ENCODE assay signal across 20 cellular contexts in genomic region chr2:214169736-214170135, GRCh38.
DNase-seq lines count a peak whose midpoint lies in the region; ATAC-seq and TF ChIP-seq lines count a peak whose summit lies in the region.
"Had no signal": no experiment of that assay in that cellular context is flagged by ENCODE, and none has a peak within 500 bp of the region (broad histone marks: within the 10 kb centered on the region; RNA-seq: fewer than 3 reads in every experiment).

No MANE protein-coding gene starts in this region.

- H3K27ac Mint-ChIP-seq in MCF 10A (ENCODE audit: low read depth, unreplicated experiment), result no peak overlapping the region
- no peak overlapping the region for H3K27ac Mint-ChIP-seq in activated naive CD4-positive, alpha-beta T cell treated with anti-CD3 and anti-CD28 coated beads, Interleukin-2, amount 10 ng/mL, durations not matched to agents 7 days and 5 days
- H3K27ac Mint-ChIP-seq: H9, IgD-negative memory B cell had no signal

- TF ChIP-seq CTCF in MCF 10A (IDR thresholded peaks at IDR 0.05; ENCODE audit: unreplicated experiment) (no peak), breast epithelium (IDR thresholded peaks at IDR 0.05) (no peak), astrocyte of the spinal cord (IDR thresholded peaks at IDR 0.05; ENCODE audit: low read depth, low read length) (no peak), foreskin fibroblast (IDR thresholded peaks at IDR 0.05; ENCODE audit: low read depth, low read length) (no peak), psoas muscle (IDR thresholded peaks at IDR 0.05) (no peak)

- no peaks in the 10 kb centered on the region for H3K4me1 ChIP-seq in breast epithelium
- H3K4me1 ChIP-seq in psoas muscle, result no peaks in the 10 kb centered on the region

- CTCF ChIA-PET in MCF 10A (lab: Yijun Ruan, JAX), result interaction anchor here (0.6 kb wide), 1 partner anchor 62 kb away, joined by 4 read pairs; no protein-coding TSS in a partner anchor
- CTCF ChIA-PET in activated naive CD4-positive, alpha-beta T cell treated with anti-CD3 and anti-CD28 coated beads, Interleukin-2, amount 10 ng/mL, durations not matched to agents 7 days and 5 days (lab: Charles Lee), result no interaction called here

- no peak overlapping the region for H3K27ac ChIP-seq in breast epithelium
- H3K27ac ChIP-seq in psoas muscle, result no peak overlapping the region
- H3K27ac ChIP-seq: SK-N-MC had no signal

- WGBS in psoas muscle, 3 donors, result 36 to 43% (median 39%) methylated on average over 2 of the region's 2 CpGs

- H3K9me3 ChIP-seq in breast epithelium (no peaks in the 10 kb centered on the region), psoas muscle (no peaks in the 10 kb centered on the region)

- H3K27me3 ChIP-seq in breast epithelium, result no peaks in the 10 kb centered on the region
- H3K27me3 ChIP-seq in psoas muscle (ENCODE audit: insufficient read depth in 3 of 3, low read length in 2 of 3), result no peaks in the 10 kb centered on the region

- H3K4me3 ChIP-seq in breast epithelium, result no peak overlapping the region
- no peak overlapping the region for H3K4me3 ChIP-seq in astrocyte of the spinal cord (ENCODE audit: low read depth, low read length)
- no peak overlapping the region for H3K4me3 ChIP-seq in foreskin fibroblast (ENCODE audit: low read depth in 1 of 2, low read length in 2 of 2)
- H3K4me3 ChIP-seq in psoas muscle, result no peak overlapping the region
- H3K4me3 ChIP-seq: SK-N-MC had no signal

- H3K4me3 Mint-ChIP-seq in MCF 10A (ENCODE audit: unreplicated experiment), result no peak overlapping the region
- no peak overlapping the region for H3K4me3 Mint-ChIP-seq in activated naive CD4-positive, alpha-beta T cell treated with anti-CD3 and anti-CD28 coated beads, Interleukin-2, amount 10 ng/mL, durations not matched to agents 7 days and 5 days
- H3K4me3 Mint-ChIP-seq: H9, IgD-negative memory B cell had no signal

- ATAC-seq in psoas muscle, result no peak
- ATAC-seq: Panc1, Right ventricle myocardium inferior had no signal

- H3K36me3 Mint-ChIP-seq in MCF 10A (ENCODE audit: insufficient read depth, unreplicated experiment), result no peaks in the 10 kb centered on the region
- H3K36me3 Mint-ChIP-seq in activated naive CD4-positive, alpha-beta T cell treated with anti-CD3 and anti-CD28 coated beads, Interleukin-2, amount 10 ng/mL, durations not matched to agents 7 days and 5 days, result no peaks in the 10 kb centered on the region
- H3K36me3 Mint-ChIP-seq: IgD-negative memory B cell had no signal

- H3K36me3 ChIP-seq in breast epithelium (no peaks in the 10 kb centered on the region), psoas muscle (ENCODE audit: insufficient read depth in 1 of 2, low read depth in 1 of 2) (no peaks in the 10 kb centered on the region)

- no peaks in the 10 kb centered on the region for H3K4me1 Mint-ChIP-seq in MCF 10A (ENCODE audit: insufficient read depth, unreplicated experiment)
- H3K4me1 Mint-ChIP-seq in activated naive CD4-positive, alpha-beta T cell treated with anti-CD3 and anti-CD28 coated beads, Interleukin-2, amount 10 ng/mL, durations not matched to agents 7 days and 5 days, result no peaks in the 10 kb centered on the region
- H3K4me1 Mint-ChIP-seq: H9, IgD-negative memory B cell had no signal

- no peak for TF ChIP-seq POLR2A in breast epithelium (IDR thresholded peaks at IDR 0.05)

- H3K27me3 Mint-ChIP-seq in MCF 10A (ENCODE audit: insufficient read depth, unreplicated experiment), result no peaks in the 10 kb centered on the region
- H3K27me3 Mint-ChIP-seq in activated naive CD4-positive, alpha-beta T cell treated with anti-CD3 and anti-CD28 coated beads, Interleukin-2, amount 10 ng/mL, durations not matched to agents 7 days and 5 days, result no peaks in the 10 kb centered on the region
- H3K27me3 Mint-ChIP-seq: IgD-negative memory B cell had no signal

- intact Hi-C loops in MCF 10A (cut with micrococcal nuclease) (no loop called here), breast epithelium (cut with DNase I; ENCODE audit: low total_unique reads) (no loop called here), psoas muscle (cut with DNase I) (no loop called here)

- no TSS peak for BruUV-seq in MCF 10A (replicated peaks; lab: Mats Ljungman, UMichigan)

- no peaks in the 10 kb centered on the region for H3K9me3 Mint-ChIP-seq in MCF 10A (ENCODE audit: unreplicated experiment)
- H3K9me3 Mint-ChIP-seq in activated naive CD4-positive, alpha-beta T cell treated with anti-CD3 and anti-CD28 coated beads, Interleukin-2, amount 10 ng/mL, durations not matched to agents 7 days and 5 days, result no peaks in the 10 kb centered on the region
- H3K9me3 Mint-ChIP-seq: H9, IgD-negative memory B cell had no signal

- POLR2A ChIA-PET in MCF 10A (lab: Yijun Ruan, JAX), result no interaction called here

- DNase-seq in MCF 10A (ENCODE audit: unreplicated experiment) (peak; percentile 8), breast epithelium (ENCODE audit: low spot score in 2 of 2) (no peak), astrocyte of the spinal cord (ENCODE audit: low read depth, low spot score) (peak; percentile 43), foreskin fibroblast (peak; percentile 20 to 49), psoas muscle (no peak), G401 (ENCODE audit: low spot score) (no peak)
- DNase-seq in stimulated activated CD4-positive, alpha-beta T cell treated with anti-CD3 and anti-CD28 coated beads, Interleukin-4, amount 100 ng/mL, for 1 hour, result no peak
- DNase-seq in activated naive CD4-positive, alpha-beta T cell treated with anti-CD3 and anti-CD28 coated beads, Interleukin-2, amount 10 ng/mL, durations not matched to agents 7 days and 5 days, result no peak
- DNase-seq: C1 segment of cervical spinal cord, EL, H9, NCI-H1048, NCI-H146, NCI-H2081 treated with DMSO at 0.1 percent for 48 hours, NCI-H226, NCI-H69 had no signal

- in situ Hi-C loops in astrocyte of the spinal cord (cut with HindIII; ENCODE audit: low sequenced_read_pairs) (no loop called here), G401 (cut with HindIII; ENCODE audit: low sequenced_read_pairs) (no loop called here)

Comparison
In these comparisons a context has a peak if more than half of its experiments do, and no peak if none do; other contexts are left out.
1. DNase-seq: peak in MCF 10A (single experiment), astrocyte of the spinal cord (single experiment) and foreskin fibroblast (2 of 2); none in breast epithelium (0 of 2), psoas muscle (0 of 2), stimulated activated CD4-positive, alpha-beta T cell treated with anti-CD3 and anti-CD28 coated beads, Interleukin-4, amount 100 ng/mL, for 1 hour (single experiment), activated naive CD4-positive, alpha-beta T cell treated with anti-CD3 and anti-CD28 coated beads, Interleukin-2, amount 10 ng/mL, durations not matched to agents 7 days and 5 days (single experiment) and G401 (single experiment).